8 cellular contexts compared by ENCODE assay signal in genomic region chr2:157875720-157876065, GRCh38. TPM values are rescaled to one million over a fixed set of nuclear protein-coding genes. Genes with fewer than 3 reads are reported as not detected.
DNase-seq lines count a peak whose midpoint lies in the region; ATAC-seq and TF ChIP-seq lines count a peak whose summit lies in the region.

No MANE protein-coding gene starts in this region.

- intact Hi-C loops in heart right ventricle (cut with DNase I) = loop anchor here in 8 of 10 donors (2.0 to 10.0 kb wide), 11 partner anchors 33 to 132 kb away; no protein-coding TSS in a partner anchor
- intact Hi-C loops in sigmoid colon (cut with DNase I) = loop anchor here (2.0 to 10.0 kb wide), 3 partner anchors 37 to 1409 kb away; partner anchors contain the start of gene WDSUB1

- TF ChIP-seq CTCF in heart right ventricle (IDR thresholded peaks at IDR 0.05) (no peak), sigmoid colon (IDR thresholded peaks at IDR 0.05) (no peak)

- no peak for TF ChIP-seq POLR2A in GM18505 (IDR thresholded peaks at IDR 0.05; ENCODE audit: borderline replicate concordance, extremely low read depth, insufficient read depth, insufficient read length)
- TF ChIP-seq POLR2A in sigmoid colon (IDR thresholded peaks at IDR 0.05) = no peak

- peaks cover 2 to 51% (median 26%) of the 10 kb centered on the region in 9 donors for H3K4me1 ChIP-seq in heart right ventricle
- peaks cover 0 to 48% (median 28%) of the 10 kb centered on the region in 4 donors for H3K4me1 ChIP-seq in sigmoid colon

- DNase-seq in HCEC 1CT (peak; percentile 51), MG63 (no peak), heart right ventricle (peak; percentile 47 to 68), sigmoid colon (peak; percentile 75), NCI-H510A (lab: John Stamatoyannopoulos, UW) (no peak), KBM-7 (no peak)
- DNase-seq in activated naive CD4-positive, alpha-beta T cell treated with Interleukin-2 at 50 U/mL for 16 hours = peak; percentile 71

- no peak for TF ChIP-seq EP300 in sigmoid colon (IDR thresholded peaks at IDR 0.05)

- ATAC-seq in GM18505 (IDR thresholded peaks at IDR 0.05; ENCODE audit: unreplicated experiment) (peak; percentile 37), heart right ventricle (peak; percentile 14 to 54 (median 34))

- H3K27ac ChIP-seq in heart right ventricle = peak overlapping the region; percentile 89 to 98 (median 96)
- peak overlapping the region; percentile 94 to 97 (median 96) for H3K27ac ChIP-seq in sigmoid colon

- 1 to 2% methylated on average over 41 to 49 of the region's 49 CpGs for WGBS in heart right ventricle, 2 donors
- 1% methylated on average over 49 of the region's 49 CpGs for WGBS in sigmoid colon, 2 donors

- in situ Hi-C loops in KBM-7 (cut with MboI; ENCODE audit: low pct_unique_long_range_greater_than_20kb, low sequenced_read_pairs) = no loop called here

- H3K36me3 ChIP-seq in MG63 (no peaks in the 10 kb centered on the region), heart right ventricle (no peaks in the 10 kb centered on the region), sigmoid colon (no peaks in the 10 kb centered on the region)

- peak overlapping the region; percentile 83 for H3K4me3 ChIP-seq in MG63
- H3K4me3 ChIP-seq in heart right ventricle = peak overlapping the region; percentile 51 to 92 (median 85)
- peak overlapping the region; percentile 86 to 90 (median 89) for H3K4me3 ChIP-seq in sigmoid colon

- H3K27me3 ChIP-seq in MG63 (no peaks in the 10 kb centered on the region), heart right ventricle (no peaks in the 10 kb centered on the region), sigmoid colon (no peaks in the 10 kb centered on the region)

- H3K9me3 ChIP-seq in MG63 (no peaks in the 10 kb centered on the region), heart right ventricle (no peaks in the 10 kb centered on the region), sigmoid colon (no peaks in the 10 kb centered on the region)

RNA-seq across cellular contexts. Expression of gene ACVR1, which starts 0.4 kb away (rescaled TPM):
- 1.9 and 5.9 TPM in 2 replicates for total RNA-seq in MG63 (2014; rRNA removed; shearing (Covaris generic); ENCODE audit: low replicate concordance)
- total RNA-seq in heart right ventricle (10 to 100 TPM; 15.6 to 32.7 (median 23.0) TPM), sigmoid colon (10 to 100 TPM; 20.0 to 36.0 (median 21.9) TPM)
- polyA plus RNA-seq in heart right ventricle (10 to 100 TPM in 1 of 2 donors, 1 to 10 TPM in 1; 4.2 to 13.1 TPM), sigmoid colon (1 to 10 TPM; 2.3 to 9.8 (median 4.8) TPM)

Comparison
In these comparisons a context has a peak if more than half of its experiments do, and no peak if none do; other contexts are left out.
1. DNase-seq: peak in HCEC 1CT (single experiment), activated naive CD4-positive, alpha-beta T cell treated with Interleukin-2 at 50 U/mL for 16 hours (single experiment), heart right ventricle (2 of 2) and sigmoid colon (single experiment); none in MG63 (single experiment), NCI-H510A (single experiment) and KBM-7 (single experiment).
2. Peak in every context shown above with its lines, with median percentiles within 50 percentile points of each other: H3K4me3 ChIP-seq.